17 cellular contexts compared by ENCODE assay signal in genomic region chr3:66370179-66370578, GRCh38.
DNase-seq lines count a peak whose midpoint lies in the region; ATAC-seq and TF ChIP-seq lines count a peak whose summit lies in the region.
"Had no signal": no experiment of that assay in that cellular context is flagged by ENCODE, and none has a peak within 500 bp of the region (broad histone marks: within the 10 kb centered on the region; RNA-seq: fewer than 3 reads in every experiment).

No MANE protein-coding gene starts in this region.

- H3K4me1 Mint-ChIP-seq in immature natural killer cell = peaks cover 28 to 32% of the 10 kb centered on the region in 2 donors
- peaks cover 5% of the 10 kb centered on the region in 2 donors for H3K4me1 Mint-ChIP-seq in stimulated activated naive B cell treated with anti-CD40 and anti-IgM and Interleukin-4, amounts not matched to agents 10 μg/mL and 1 μg/mL and 100 μg/mL, for 72 hours
- H3K4me1 Mint-ChIP-seq in activated T-cell treated with anti-CD3 and anti-CD28 coated beads, Interleukin-2, amount 50 U/mL, for 4 hours (ENCODE audit: low read depth) = peaks cover 3% of the 10 kb centered on the region

- no peak for TF ChIP-seq CTCF in upper lobe of right lung (IDR thresholded peaks at IDR 0.05)

- DNase-seq in Right ventricle myocardium inferior (ENCODE audit: missing footprints) (peak; percentile 83), cardiac septum (ENCODE audit: low spot score) (no peak), Right ventricle myocardium superior (peak; percentile 82), immature natural killer cell (no peak), upper lobe of right lung (no peak), NCI-H526 treated with DMSO at 0.1 percent for 48 hours (lab: John Stamatoyannopoulos, UW) (no peak)
- DNase-seq in stimulated activated naive B cell treated with anti-CD40 and anti-IgM and Interleukin-4, amounts not matched to agents 10 μg/mL and 1 μg/mL and 100 μg/mL, for 72 hours = no peak
- no peak for DNase-seq in activated T-cell treated with anti-CD3 and anti-CD28 coated beads, Interleukin-2, amount 50 U/mL, for 4 hours
- DNase-seq: BE2C; CD8-positive, alpha-beta T cell; DMS53; NCI-H1417 treated with DMSO at 0.1 percent for 48 hours; NCI-H187 treated with DMSO at 0.1 percent for 48 hours; NCI-H2227 treated with DMSO at 0.1 percent for 48 hours; NCI-H524 had no signal

- H3K27ac Mint-ChIP-seq in immature natural killer cell = peak overlapping the region in 5 of 6 donors; percentile 60 to 92 (median 85)
- H3K27ac Mint-ChIP-seq in stimulated activated naive B cell treated with anti-CD40 and anti-IgM and Interleukin-4, amounts not matched to agents 10 μg/mL and 1 μg/mL and 100 μg/mL, for 72 hours = no peak overlapping the region

- no peak overlapping the region for H3K4me3 ChIP-seq in upper lobe of right lung
- H3K4me3 ChIP-seq: SJSA1 had no signal

- H3K4me1 ChIP-seq in upper lobe of right lung = no peaks in the 10 kb centered on the region
- H3K4me1 ChIP-seq: BE2C, SJSA1 had no signal

- intact Hi-C loops in Right ventricle myocardium inferior (cut with DNase I) = loop anchor here (5.0 kb wide), 2 partner anchors 43 to 108 kb away; no protein-coding TSS in a partner anchor
- intact Hi-C loops in cardiac septum (cut with DNase I) = loop anchor here (5.0 kb wide), 1 partner anchor 108 kb away; no protein-coding TSS in a partner anchor
- intact Hi-C loops in Right ventricle myocardium superior (cut with DNase I) = loop anchor here (5.0 kb wide), 1 partner anchor 93 kb away; no protein-coding TSS in a partner anchor
- intact Hi-C loops in upper lobe of right lung (cut with DNase I) = no loop called here

- no peaks in the 10 kb centered on the region for H3K27me3 ChIP-seq in upper lobe of right lung
- H3K27me3 ChIP-seq: BE2C, SJSA1 had no signal

- H3K27ac ChIP-seq in upper lobe of right lung = no peak overlapping the region
- H3K27ac ChIP-seq: KMS-11, SJSA1 had no signal

- H3K27me3 Mint-ChIP-seq in immature natural killer cell (ENCODE audit: low read depth in 3 of 3) = peaks cover 0 to 4% (median 2%) of the 10 kb centered on the region in 3 donors
- no peaks in the 10 kb centered on the region for H3K27me3 Mint-ChIP-seq in stimulated activated naive B cell treated with anti-CD40 and anti-IgM and Interleukin-4, amounts not matched to agents 10 μg/mL and 1 μg/mL and 100 μg/mL, for 72 hours
- H3K27me3 Mint-ChIP-seq in activated T-cell treated with anti-CD3 and anti-CD28 coated beads, Interleukin-2, amount 50 U/mL, for 4 hours (ENCODE audit: low read depth) = no peaks in the 10 kb centered on the region

- H3K36me3 ChIP-seq in upper lobe of right lung = peaks cover 12% of the 10 kb centered on the region
- H3K36me3 ChIP-seq: BE2C, SJSA1 had no signal

- ATAC-seq in Right ventricle myocardium inferior (peak; percentile 87), Right ventricle myocardium superior (ENCODE audit: poor library complexity) (peak; percentile 82), upper lobe of right lung (peak; percentile 27)
- no peak for ATAC-seq in stimulated activated naive B cell treated with anti-CD40 and anti-IgM and Interleukin-4, amounts not matched to agents 10 μg/mL and 1 μg/mL and 100 μg/mL, for 72 hours (replicated peaks)
- ATAC-seq in activated T-cell treated with anti-CD3 and anti-CD28 coated beads, Interleukin-2, amount 50 U/mL, for 4 hours = no peak
- ATAC-seq: CD8-positive, alpha-beta T cell had no signal

- peaks cover 4 to 10% (median 8%) of the 10 kb centered on the region in 3 donors for H3K36me3 Mint-ChIP-seq in immature natural killer cell
- H3K36me3 Mint-ChIP-seq in stimulated activated naive B cell treated with anti-CD40 and anti-IgM and Interleukin-4, amounts not matched to agents 10 μg/mL and 1 μg/mL and 100 μg/mL, for 72 hours = peaks cover 16 to 27% of the 10 kb centered on the region in 2 donors
- H3K36me3 Mint-ChIP-seq in activated T-cell treated with anti-CD3 and anti-CD28 coated beads, Interleukin-2, amount 50 U/mL, for 4 hours (ENCODE audit: insufficient read depth) = peaks cover 28% of the 10 kb centered on the region

- peaks cover 0 to 1% (median 0%) of the 10 kb centered on the region in 6 donors for H3K9me3 Mint-ChIP-seq in immature natural killer cell
- no peaks in the 10 kb centered on the region for H3K9me3 Mint-ChIP-seq in stimulated activated naive B cell treated with anti-CD40 and anti-IgM and Interleukin-4, amounts not matched to agents 10 μg/mL and 1 μg/mL and 100 μg/mL, for 72 hours
- H3K9me3 Mint-ChIP-seq in activated T-cell treated with anti-CD3 and anti-CD28 coated beads, Interleukin-2, amount 50 U/mL, for 4 hours = no peaks in the 10 kb centered on the region
- H3K9me3 Mint-ChIP-seq: CD8-positive, alpha-beta T cell had no signal

- no peaks in the 10 kb centered on the region for H3K9me3 ChIP-seq in upper lobe of right lung
- H3K9me3 ChIP-seq: BE2C, SJSA1 had no signal

- H3K4me3 Mint-ChIP-seq in immature natural killer cell = no peak overlapping the region
- no peak overlapping the region for H3K4me3 Mint-ChIP-seq in stimulated activated naive B cell treated with anti-CD40 and anti-IgM and Interleukin-4, amounts not matched to agents 10 μg/mL and 1 μg/mL and 100 μg/mL, for 72 hours
- H3K4me3 Mint-ChIP-seq in activated T-cell treated with anti-CD3 and anti-CD28 coated beads, Interleukin-2, amount 50 U/mL, for 4 hours = no peak overlapping the region
- H3K4me3 Mint-ChIP-seq: CD8-positive, alpha-beta T cell had no signal

Comparison
In these comparisons a context has a peak if more than half of its experiments do, and no peak if none do; other contexts are left out.
1. DNase-seq: peak in Right ventricle myocardium inferior (single experiment) and Right ventricle myocardium superior (single experiment); none in cardiac septum (single experiment), immature natural killer cell (0 of 3), upper lobe of right lung (single experiment), stimulated activated naive B cell treated with anti-CD40 and anti-IgM and Interleukin-4, amounts not matched to agents 10 μg/mL and 1 μg/mL and 100 μg/mL, for 72 hours (single experiment), activated T-cell treated with anti-CD3 and anti-CD28 coated beads, Interleukin-2, amount 50 U/mL, for 4 hours (single experiment) and NCI-H526 treated with DMSO at 0.1 percent for 48 hours (single experiment).
2. ATAC-seq: peak in Right ventricle myocardium inferior (single experiment), Right ventricle myocardium superior (single experiment) and upper lobe of right lung (single experiment); none in stimulated activated naive B cell treated with anti-CD40 and anti-IgM and Interleukin-4, amounts not matched to agents 10 μg/mL and 1 μg/mL and 100 μg/mL, for 72 hours (0 of 2) and activated T-cell treated with anti-CD3 and anti-CD28 coated beads, Interleukin-2, amount 50 U/mL, for 4 hours (0 of 2).